In genomic region chr17:784143-784542, GRCh38 we compare ENCODE assay signal across 10 cellular contexts. TPM values are rescaled to one million over a fixed set of nuclear protein-coding genes. Genes with fewer than 3 reads are reported as not detected.
DNase-seq lines count a peak whose midpoint lies in the region; ATAC-seq, FAIRE-seq and TF ChIP-seq lines count a peak whose summit lies in the region.
"Had no signal": no experiment of that assay in that cellular context is flagged by ENCODE, and none has a peak within 500 bp of the region (broad histone marks: within the 10 kb centered on the region; RNA-seq: fewer than 3 reads in every experiment).

No MANE protein-coding gene starts in this region.

- H3K9me3 Mint-ChIP-seq in activated CD8-positive, alpha-beta memory T cell treated with anti-CD3 and anti-CD28 coated beads, Interleukin-2, amount 10 ng/mL, durations not matched to agents 7 days and 5 days (ENCODE audit: low read depth) = no peaks in the 10 kb centered on the region
- H3K9me3 Mint-ChIP-seq in chondrocyte (ENCODE audit: low read depth) (no peaks in the 10 kb centered on the region), progenitor cell of endocrine pancreas (ENCODE audit: low read depth) (no peaks in the 10 kb centered on the region)

- H3F3A ChIP-seq in PC-9 (ENCODE audit: insufficient read depth, low read depth) = peaks cover 5% of the 10 kb centered on the region; the same call in 1 of the 2 replicates

- DNase-seq in activated CD8-positive, alpha-beta memory T cell treated with anti-CD3 and anti-CD28 coated beads, Interleukin-2, amount 10 ng/mL, durations not matched to agents 7 days and 5 days = no peak
- DNase-seq in activated CD8-positive, alpha-beta memory T cell treated with anti-CD3 and anti-CD28 coated beads, Interleukin-2, amount 50 U/mL, for 4 hours = no peak
- no peak for DNase-seq in PC-9
- DNase-seq in chondrocyte (ENCODE audit: low spot score) = no peak
- DNase-seq in progenitor cell of endocrine pancreas (ENCODE audit: low spot score, unreplicated experiment) = no peak
- DNase-seq in kidney = no peak
- DNase-seq in Right ventricle myocardium superior = no peak
- DNase-seq: GDM1 had no signal

- H3K9me3 ChIP-seq in PC-9 (ENCODE audit: insufficient read depth, low read depth) (no peaks in the 10 kb centered on the region), kidney (ENCODE audit: control insufficient read depth in 1 of 2, low read length in 2 of 2) (no peaks in the 10 kb centered on the region)

- H3K27me3 Mint-ChIP-seq in activated CD8-positive, alpha-beta memory T cell treated with anti-CD3 and anti-CD28 coated beads, Interleukin-2, amount 10 ng/mL, durations not matched to agents 7 days and 5 days = no peaks in the 10 kb centered on the region
- H3K27me3 Mint-ChIP-seq in chondrocyte (ENCODE audit: low read depth) (no peaks in the 10 kb centered on the region), progenitor cell of endocrine pancreas (no peaks in the 10 kb centered on the region)

- no peak overlapping the region for H3K27ac ChIP-seq in PC-9
- no peak overlapping the region for H3K27ac ChIP-seq in kidney (ENCODE audit: low read depth in 2 of 2, low read length in 2 of 2)

- H3K4me1 ChIP-seq in PC-9 (replicated peaks; ENCODE audit: insufficient read depth) (peaks cover 17% of the 10 kb centered on the region), kidney (ENCODE audit: control insufficient read depth in 1 of 2, insufficient read depth in 1 of 2, low read depth in 1 of 2, low read length in 2 of 2) (peaks cover 4 to 14% of the 10 kb centered on the region in 2 donors)

- peak overlapping the region; percentile 92; the same call in 1 of the 2 replicates for H3K4me3 ChIP-seq in PC-9
- H3K4me3 ChIP-seq in kidney (ENCODE audit: low read length in 2 of 2) = no peak overlapping the region

- BruUV-seq in PC-9 (replicated peaks; lab: Mats Ljungman, UMichigan) = no TSS peak

- peaks cover 66% of the 10 kb centered on the region for H3K79me2 ChIP-seq in PC-9 (ENCODE audit: low read depth)

- peak overlapping the region; percentile 27 for H3K27ac Mint-ChIP-seq in activated CD8-positive, alpha-beta memory T cell treated with anti-CD3 and anti-CD28 coated beads, Interleukin-2, amount 10 ng/mL, durations not matched to agents 7 days and 5 days
- H3K27ac Mint-ChIP-seq in chondrocyte (ENCODE audit: unreplicated experiment) = no peak overlapping the region
- H3K27ac Mint-ChIP-seq in progenitor cell of endocrine pancreas = no peak overlapping the region

- H2AFZ ChIP-seq in PC-9 = no peak overlapping the region

- no peaks in the 10 kb centered on the region; the same call in none of the 2 replicates for H4K20me1 ChIP-seq in PC-9 (ENCODE audit: insufficient read depth)

- 0 out of 2 replicates have a peak, but pooled peaks cover 10% of the 10 kb centered on the region for H3K36me3 ChIP-seq in PC-9 (ENCODE audit: low read depth)
- peaks cover 7 to 11% of the 10 kb centered on the region in 2 donors for H3K36me3 ChIP-seq in kidney (ENCODE audit: control insufficient read depth in 1 of 2, insufficient read depth in 2 of 2, low read length in 2 of 2)

- H3K36me3 Mint-ChIP-seq in activated CD8-positive, alpha-beta memory T cell treated with anti-CD3 and anti-CD28 coated beads, Interleukin-2, amount 10 ng/mL, durations not matched to agents 7 days and 5 days = peaks cover 14% of the 10 kb centered on the region
- H3K36me3 Mint-ChIP-seq in chondrocyte (ENCODE audit: low read depth) (no peaks in the 10 kb centered on the region), progenitor cell of endocrine pancreas (ENCODE audit: insufficient read depth) (peaks cover 6% of the 10 kb centered on the region)

- POLR2A ChIA-PET in PC-9 (lab: Charles Lee; ENCODE audit: unreplicated experiment) = no interaction called here

- H3K4me2 ChIP-seq in PC-9 = peak overlapping the region; percentile 90

- no peak overlapping the region for H3K9ac ChIP-seq in kidney (ENCODE audit: low read length in 2 of 2)

- no peaks in the 10 kb centered on the region for H3K9me2 ChIP-seq in PC-9 (ENCODE audit: insufficient read depth)

- no peaks in the 10 kb centered on the region for H3K27me3 ChIP-seq in PC-9 (ENCODE audit: insufficient read depth, low read depth)

- FAIRE-seq in kidney (lab: Jason Lieb, UNC) = no peak

- TF ChIP-seq CTCF in PC-9 (conservative IDR thresholded peaks at IDR 0.05) (no peak), chondrocyte (IDR thresholded peaks at IDR 0.05) (no peak), progenitor cell of endocrine pancreas (IDR thresholded peaks at IDR 0.05; ENCODE audit: unreplicated experiment) (no peak), kidney (IDR thresholded peaks at IDR 0.05; ENCODE audit: borderline replicate concordance, extremely low read depth, insufficient read depth) (no peak)

- CTCF ChIA-PET in activated CD8-positive, alpha-beta memory T cell treated with anti-CD3 and anti-CD28 coated beads, Interleukin-2, amount 10 ng/mL, durations not matched to agents 7 days and 5 days (lab: Charles Lee) = no interaction called here
- CTCF ChIA-PET in PC-9 (lab: Charles Lee) = no interaction called here

- intact Hi-C loops in PC-9 (cut with micrococcal nuclease; ENCODE audit: unreplicated experiment) = loop anchor here (5.0 kb wide), 1 partner anchor 213 kb away; the partner anchor contains the start of gene TIMM22
- intact Hi-C loops in kidney (cut with DNase I) = no loop called here
- intact Hi-C loops in Right ventricle myocardium superior (cut with DNase I) = no loop called here

- peaks cover 35% of the 10 kb centered on the region for H3K4me1 Mint-ChIP-seq in activated CD8-positive, alpha-beta memory T cell treated with anti-CD3 and anti-CD28 coated beads, Interleukin-2, amount 10 ng/mL, durations not matched to agents 7 days and 5 days
- H3K4me1 Mint-ChIP-seq in chondrocyte (ENCODE audit: low read depth) = peaks cover 26% of the 10 kb centered on the region
- H3K4me1 Mint-ChIP-seq in progenitor cell of endocrine pancreas (ENCODE audit: low read depth) = peaks cover 20% of the 10 kb centered on the region

- H3K4me3 Mint-ChIP-seq in activated CD8-positive, alpha-beta memory T cell treated with anti-CD3 and anti-CD28 coated beads, Interleukin-2, amount 10 ng/mL, durations not matched to agents 7 days and 5 days = peak overlapping the region; percentile 97
- H3K4me3 Mint-ChIP-seq in chondrocyte (ENCODE audit: unreplicated experiment) (peak overlapping the region; percentile 15), progenitor cell of endocrine pancreas (ENCODE audit: low read depth) (peak overlapping the region; percentile 96)

- no peak for ATAC-seq in activated CD8-positive, alpha-beta memory T cell treated with anti-CD3 and anti-CD28 coated beads, Interleukin-2, amount 10 ng/mL, durations not matched to agents 7 days and 5 days
- no peak for ATAC-seq in HG02678 (IDR thresholded peaks at IDR 0.05; ENCODE audit: unreplicated experiment)
- no peak for ATAC-seq in Right ventricle myocardium superior (ENCODE audit: poor library complexity)
- ATAC-seq: Right ventricle myocardium inferior had no signal

RNA-seq across cellular contexts. Expression of gene MRM3, which starts 2.0 kb away (rescaled TPM):
- 10 to 100 TPM; 21.7 to 26.5 TPM for total RNA-seq in activated CD8-positive, alpha-beta memory T cell treated with anti-CD3 and anti-CD28 coated beads, Interleukin-2, amount 10 ng/mL, durations not matched to agents 7 days and 5 days
- total RNA-seq in PC-9 (2021) (23.2 and 25.0 TPM in 2 replicates), chondrocyte (7.2 to 8.5 TPM (median 7.3 TPM) in 3 replicates), progenitor cell of endocrine pancreas (14.5 and 17.9 TPM in 2 replicates), kidney (14.4 TPM), Right ventricle myocardium superior (21.0 TPM)
- polyA plus RNA-seq in kidney (ENCODE audit: insufficient read depth, low read depth, low replicate concordance) = 21.3 TPM

RNA-seq across cellular contexts. Expression of gene GLOD4, which starts 2.1 kb away (rescaled TPM):
- 10 to 100 TPM; 45.1 to 56.3 TPM for total RNA-seq in activated CD8-positive, alpha-beta memory T cell treated with anti-CD3 and anti-CD28 coated beads, Interleukin-2, amount 10 ng/mL, durations not matched to agents 7 days and 5 days
- total RNA-seq in PC-9 (2021) (110 and 123 TPM in 2 replicates), chondrocyte (53.4 to 54.5 TPM (median 54.0 TPM) in 3 replicates), progenitor cell of endocrine pancreas (79.9 and 109 TPM in 2 replicates), kidney (70.6 TPM), Right ventricle myocardium superior (25.1 TPM)
- 90.8 TPM for polyA plus RNA-seq in kidney (ENCODE audit: insufficient read depth, low read depth, low replicate concordance)

RNA-seq across cellular contexts. Expression of gene GEMIN4, which starts 32.1 kb away (rescaled TPM):
- total RNA-seq in activated CD8-positive, alpha-beta memory T cell treated with anti-CD3 and anti-CD28 coated beads, Interleukin-2, amount 10 ng/mL, durations not matched to agents 7 days and 5 days = 10 to 100 TPM; 40.8 to 43.0 TPM
- total RNA-seq in PC-9 (2021) = 41.4 and 47.4 TPM in 2 replicates
- total RNA-seq in chondrocyte = 11.8 to 15.9 TPM (median 12.6 TPM) in 3 replicates
- 39.8 and 43.2 TPM in 2 replicates for total RNA-seq in progenitor cell of endocrine pancreas
- 14.8 TPM for total RNA-seq in kidney
- 4.6 TPM for polyA plus RNA-seq in kidney (ENCODE audit: insufficient read depth, low read depth, low replicate concordance)
- total RNA-seq in Right ventricle myocardium superior = 12.2 TPM

RNA-seq across cellular contexts. Expression of gene TLCD3A, which starts 51.7 kb away (rescaled TPM):
- 10 to 100 TPM in 1 of 2 experiments, 1 to 10 TPM in 1; 8.4 to 10.2 TPM for total RNA-seq in activated CD8-positive, alpha-beta memory T cell treated with anti-CD3 and anti-CD28 coated beads, Interleukin-2, amount 10 ng/mL, durations not matched to agents 7 days and 5 days
- total RNA-seq in PC-9 (2021) = 13.4 and 29.4 TPM in 2 replicates
- total RNA-seq in chondrocyte = 26.8 to 28.2 TPM (median 27.2 TPM) in 3 replicates
- total RNA-seq in progenitor cell of endocrine pancreas = 27.2 and 28.0 TPM in 2 replicates
- 12.4 TPM for total RNA-seq in kidney
- 4.6 TPM for polyA plus RNA-seq in kidney (ENCODE audit: insufficient read depth, low read depth, low replicate concordance)
- total RNA-seq in Right ventricle myocardium superior = 2.0 TPM

Comparison
In these comparisons a context has a peak if more than half of its experiments do, and no peak if none do; other contexts are left out.
1. H3K4me3 Mint-ChIP-seq: peak in every context shown above with its lines; median percentile 97 in activated CD8-positive, alpha-beta memory T cell treated with anti-CD3 and anti-CD28 coated beads, Interleukin-2, amount 10 ng/mL, durations not matched to agents 7 days and 5 days; 96 in progenitor cell of endocrine pancreas; 15 in chondrocyte.